ENCODE assay signal across 26 cellular contexts in the genomic region with DNA sequence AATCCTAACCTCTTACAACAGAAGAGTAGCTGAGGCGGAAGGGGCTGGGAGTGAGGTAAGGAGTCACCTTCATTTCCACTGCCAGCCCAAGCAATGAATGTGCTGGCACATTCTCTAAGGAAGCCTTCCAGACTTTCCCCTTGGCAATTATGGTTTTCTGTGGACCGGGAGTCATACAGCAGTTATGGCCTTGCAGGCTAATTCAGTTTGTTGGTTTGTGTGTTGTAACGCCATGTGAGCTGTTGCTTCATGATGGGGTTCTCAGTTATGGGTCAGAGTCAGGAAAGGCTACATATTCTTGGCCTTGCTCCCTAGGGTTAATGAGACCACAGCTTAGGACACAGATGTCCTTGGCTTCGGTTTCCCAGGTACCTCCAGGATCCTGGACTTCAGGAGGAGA.
"Had no signal": no experiment of that assay in that cellular context is flagged by ENCODE, and none has a peak within 500 bp of the region (broad histone marks: within the 10 kb centered on the region; RNA-seq: fewer than 3 reads in every experiment).

No MANE protein-coding gene starts in this region.

- H2AFZ ChIP-seq: parathyroid adenoma had no signal

- DNase-seq: naive thymus-derived CD8-positive, alpha-beta T cell; nephron progenitor cell; occipital lobe; posterior cingulate gyrus; right cardiac atrium; right lobe of liver; sigmoid colon; small intestine; stimulated activated CD4-positive, alpha-beta T cell treated with anti-CD3 and anti-CD28 coated beads, Interleukin-15, amount 100 ng/mL, for 24 hours; stimulated activated CD4-positive, alpha-beta T cell treated with anti-CD3 and anti-CD28 coated beads, Interleukin-2, amount 100 ng/mL, for 24 hours; stimulated activated CD4-positive, alpha-beta T cell treated with anti-CD3 and anti-CD28 coated beads, Interleukin-2, amount 100 ng/mL, for 48 hours; stimulated activated CD4-positive, alpha-beta T cell treated with anti-CD3 and anti-CD28 coated beads, Interleukin-4, amount 100 ng/mL, for 24 hours; stimulated activated naive B cell treated with anti-CD40 and anti-IgM and Interleukin-4, amounts not matched to agents 10 μg/mL and 1 μg/mL and 100 μg/mL, for 72 hours; stimulated activated naive CD4-positive, alpha-beta T cell treated with Interleukin-2 at 50 U/mL for 16 hours; stomach; thyroid gland; upper lobe of left lung had no signal

- H3K79me2 ChIP-seq: parathyroid adenoma had no signal

- H3K27me3 ChIP-seq: neutrophil, ovary, right lobe of liver, sigmoid colon, stomach, thyroid gland, tibial nerve, upper lobe of left lung, vagina had no signal

- H3K9me3 ChIP-seq: neutrophil, ovary, prostate gland, right lobe of liver, sigmoid colon, stomach, thoracic aorta, thyroid gland, upper lobe of left lung, vagina had no signal

- H3K27ac ChIP-seq: neutrophil, ovary, parathyroid adenoma, prostate gland, right lobe of liver, sigmoid colon, stomach, thoracic aorta, thyroid gland, tibial nerve, upper lobe of left lung, vagina had no signal

- H3K36me3 ChIP-seq: neutrophil, ovary, prostate gland, right lobe of liver, sigmoid colon, stomach, thoracic aorta, thyroid gland, tibial nerve, upper lobe of left lung, vagina had no signal

- ATAC-seq: naive thymus-derived CD8-positive, alpha-beta T cell; natural killer cell treated with Interleukin-12 subunit alpha and Interleukin-12 subunit beta and Interleukin-15 and Interleukin-18, amount 100 ng/mL, for 72 hours; right cardiac atrium; right lobe of liver; stimulated activated effector memory CD8-positive, alpha-beta T cell treated with anti-CD3 and anti-CD28 coated beads, Interleukin-12 subunit alpha, Interleukin-12 subunit beta, amount 100 ng/mL, for 72 hours; stimulated activated naive B cell treated with anti-CD40 and anti-IgM and Interleukin-4, amounts not matched to agents 10 μg/mL and 1 μg/mL and 100 μg/mL, for 72 hours had no signal

- H3K4me3 ChIP-seq: ovary, prostate gland, right lobe of liver, sigmoid colon, stomach, thoracic aorta, thyroid gland, tibial nerve, upper lobe of left lung, vagina had no signal

- H3K4me1 ChIP-seq: parathyroid adenoma, prostate gland, tibial nerve, upper lobe of left lung had no signal
